Comparison of ENCODE assay signal across 8 cellular contexts in the genomic region with DNA sequence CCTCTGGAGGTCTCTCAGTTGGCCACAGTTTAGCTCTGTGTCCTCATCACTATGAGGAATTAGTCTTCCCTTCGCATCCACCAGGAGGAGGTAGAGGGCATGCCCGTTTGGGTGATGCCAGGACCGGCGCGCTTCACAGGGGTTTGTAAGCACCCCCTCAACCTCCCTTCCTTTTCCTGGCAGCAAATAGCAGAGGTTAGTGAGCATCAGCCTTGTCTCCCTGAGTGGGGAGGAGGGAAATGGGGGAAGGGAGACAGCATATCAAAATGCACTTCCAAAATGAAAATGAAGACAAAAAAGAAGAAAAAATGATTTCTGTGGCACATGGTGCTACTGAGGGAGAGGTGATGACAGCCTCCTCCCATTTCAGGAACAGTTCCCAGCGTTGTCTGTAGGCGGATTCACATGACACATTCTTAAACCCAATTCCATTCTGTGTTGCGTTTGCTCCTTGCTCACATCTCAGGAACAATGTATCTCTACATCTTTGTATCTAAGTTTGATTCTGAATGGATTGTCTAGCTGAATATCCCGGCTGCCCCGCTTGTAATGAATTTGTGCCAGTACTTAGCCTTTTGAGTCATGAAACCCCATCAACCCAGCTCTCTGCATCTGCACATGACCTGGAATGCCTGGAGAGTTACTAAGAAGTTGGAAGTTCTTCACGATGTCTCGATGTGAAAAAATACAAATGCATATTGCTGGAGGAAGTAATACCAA. TPM values are rescaled to one million over a fixed set of nuclear protein-coding genes. Genes with fewer than 3 reads are reported as not detected.
DNase-seq lines count a peak whose midpoint lies in the region; ATAC-seq and TF ChIP-seq lines count a peak whose summit lies in the region.

No MANE protein-coding gene starts in this region.

- no peaks in the 10 kb centered on the region for H3K36me3 ChIP-seq in psoas muscle (ENCODE audit: insufficient read depth in 1 of 2, low read depth in 1 of 2)

- peak; percentile 72 for TF ChIP-seq CTCF in psoas muscle (IDR thresholded peaks at IDR 0.05)

- H3K9me3 ChIP-seq in psoas muscle, result no peaks in the 10 kb centered on the region

- peak; percentile 89 for DNase-seq in G401 (ENCODE audit: low spot score)
- peak; percentile 79 for DNase-seq in LoVo (ENCODE audit: low spot score)
- peak; percentile 75 for DNase-seq in SW480 (ENCODE audit: low spot score)
- DNase-seq in amniotic epithelial cell (ENCODE audit: low read depth), result peak; percentile 86
- DNase-seq in left cardiac atrium, result peak; percentile 79
- peak; percentile 55 to 65 for DNase-seq in psoas muscle

- H3K4me3 ChIP-seq in psoas muscle, result peak overlapping the region; percentile 43

- peaks cover 10% of the 10 kb centered on the region for H3K4me1 ChIP-seq in psoas muscle

- H3K27ac ChIP-seq in psoas muscle, result no peak overlapping the region

- ATAC-seq in left cardiac atrium (peak; percentile 94 to 96), psoas muscle (peak; percentile 62 to 89 (median 84)), GM21737 (IDR thresholded peaks at IDR 0.05; ENCODE audit: unreplicated experiment) (no peak), GM21576 (IDR thresholded peaks at IDR 0.05; ENCODE audit: unreplicated experiment) (no peak)

- in situ Hi-C loops in G401 (cut with HindIII; ENCODE audit: low sequenced_read_pairs), result no loop called here

- intact Hi-C loops in left cardiac atrium (cut with DNase I), result loop anchor here in 1 of 2 donors (10.0 kb wide), 1 partner anchor 121 kb away; no protein-coding TSS in a partner anchor
- intact Hi-C loops in psoas muscle (cut with DNase I), result loop anchor here in 1 of 2 donors (5.0 kb wide), 1 partner anchor 213 kb away; no protein-coding TSS in a partner anchor

- WGBS in psoas muscle, 3 donors, result 2 to 5% (median 4%) methylated on average over 12 of the region's 12 CpGs

- H3K27me3 ChIP-seq in psoas muscle (ENCODE audit: insufficient read depth in 3 of 3, low read length in 2 of 3), result peaks cover 0 to 11% (median 0%) of the 10 kb centered on the region in 3 donors

RNA-seq across cellular contexts. Expression of gene TYRO3, which starts 45.1 kb away (rescaled TPM):
- 25.9 and 26.2 TPM in 2 replicates for total RNA-seq in G401 (2014; rRNA removed; shearing (Covaris generic))
- total RNA-seq in left cardiac atrium (10 to 100 TPM in 1 of 2 donors, 1 to 10 TPM in 1; 9.1 to 21.0 TPM), psoas muscle (1 to 10 TPM; 1.6 to 5.6 (median 2.4) TPM)
- polyA plus RNA-seq in psoas muscle, result 1 to 10 TPM; 4.6 to 5.8 (median 4.8) TPM

RNA-seq across cellular contexts. Expression of gene MGA, which starts 56.1 kb away (rescaled TPM):
- 9.5 and 22.0 TPM in 2 replicates for total RNA-seq in G401 (2014; rRNA removed; shearing (Covaris generic))
- total RNA-seq in left cardiac atrium (10 to 100 TPM; 31.6 to 32.0 TPM), psoas muscle (10 to 100 TPM; 13.1 to 25.8 (median 19.9) TPM)
- 10 to 100 TPM in 1 of 3 donors, 1 to 10 TPM in 2; 2.6 to 10.5 (median 3.2) TPM for polyA plus RNA-seq in psoas muscle

Comparison
In these comparisons a context has a peak if more than half of its experiments do, and no peak if none do; other contexts are left out.
1. ATAC-seq: peak in left cardiac atrium (2 of 2) and psoas muscle (4 of 4); none in GM21737 (single experiment) and GM21576 (single experiment).
2. Peak in every context shown above with its lines, with median percentiles within 50 percentile points of each other: DNase-seq.